In the genomic region with DNA sequence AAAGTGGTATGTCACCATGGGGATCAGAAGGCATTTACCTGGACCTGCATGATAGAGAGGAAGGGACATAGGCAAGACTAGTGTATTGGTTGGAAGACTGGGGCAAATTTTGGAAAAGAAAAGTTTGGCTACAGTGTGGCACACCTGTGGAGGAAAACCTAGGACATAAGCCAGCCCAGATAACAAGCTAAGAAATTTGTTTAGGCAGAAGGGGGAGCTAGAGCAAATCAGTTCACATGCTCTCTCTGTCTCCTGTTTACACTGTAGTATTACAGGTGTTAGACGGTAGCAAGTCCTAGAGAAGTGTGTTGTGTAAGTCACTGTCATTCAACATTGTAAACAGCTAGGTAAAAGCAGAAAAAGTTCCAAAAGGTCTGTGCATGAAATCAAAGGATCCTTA, we compare ENCODE assay signal across 1 cellular context.
TF ChIP-seq lines count a peak whose summit lies in the region.

No MANE protein-coding gene starts in this region.

TF ChIP-seq in K562, 482 proteins besides CTCF, POLR2A, EP300 and RAD21 (continued from another document and continues in another):
- TF ChIP-seq, protein P1, sequence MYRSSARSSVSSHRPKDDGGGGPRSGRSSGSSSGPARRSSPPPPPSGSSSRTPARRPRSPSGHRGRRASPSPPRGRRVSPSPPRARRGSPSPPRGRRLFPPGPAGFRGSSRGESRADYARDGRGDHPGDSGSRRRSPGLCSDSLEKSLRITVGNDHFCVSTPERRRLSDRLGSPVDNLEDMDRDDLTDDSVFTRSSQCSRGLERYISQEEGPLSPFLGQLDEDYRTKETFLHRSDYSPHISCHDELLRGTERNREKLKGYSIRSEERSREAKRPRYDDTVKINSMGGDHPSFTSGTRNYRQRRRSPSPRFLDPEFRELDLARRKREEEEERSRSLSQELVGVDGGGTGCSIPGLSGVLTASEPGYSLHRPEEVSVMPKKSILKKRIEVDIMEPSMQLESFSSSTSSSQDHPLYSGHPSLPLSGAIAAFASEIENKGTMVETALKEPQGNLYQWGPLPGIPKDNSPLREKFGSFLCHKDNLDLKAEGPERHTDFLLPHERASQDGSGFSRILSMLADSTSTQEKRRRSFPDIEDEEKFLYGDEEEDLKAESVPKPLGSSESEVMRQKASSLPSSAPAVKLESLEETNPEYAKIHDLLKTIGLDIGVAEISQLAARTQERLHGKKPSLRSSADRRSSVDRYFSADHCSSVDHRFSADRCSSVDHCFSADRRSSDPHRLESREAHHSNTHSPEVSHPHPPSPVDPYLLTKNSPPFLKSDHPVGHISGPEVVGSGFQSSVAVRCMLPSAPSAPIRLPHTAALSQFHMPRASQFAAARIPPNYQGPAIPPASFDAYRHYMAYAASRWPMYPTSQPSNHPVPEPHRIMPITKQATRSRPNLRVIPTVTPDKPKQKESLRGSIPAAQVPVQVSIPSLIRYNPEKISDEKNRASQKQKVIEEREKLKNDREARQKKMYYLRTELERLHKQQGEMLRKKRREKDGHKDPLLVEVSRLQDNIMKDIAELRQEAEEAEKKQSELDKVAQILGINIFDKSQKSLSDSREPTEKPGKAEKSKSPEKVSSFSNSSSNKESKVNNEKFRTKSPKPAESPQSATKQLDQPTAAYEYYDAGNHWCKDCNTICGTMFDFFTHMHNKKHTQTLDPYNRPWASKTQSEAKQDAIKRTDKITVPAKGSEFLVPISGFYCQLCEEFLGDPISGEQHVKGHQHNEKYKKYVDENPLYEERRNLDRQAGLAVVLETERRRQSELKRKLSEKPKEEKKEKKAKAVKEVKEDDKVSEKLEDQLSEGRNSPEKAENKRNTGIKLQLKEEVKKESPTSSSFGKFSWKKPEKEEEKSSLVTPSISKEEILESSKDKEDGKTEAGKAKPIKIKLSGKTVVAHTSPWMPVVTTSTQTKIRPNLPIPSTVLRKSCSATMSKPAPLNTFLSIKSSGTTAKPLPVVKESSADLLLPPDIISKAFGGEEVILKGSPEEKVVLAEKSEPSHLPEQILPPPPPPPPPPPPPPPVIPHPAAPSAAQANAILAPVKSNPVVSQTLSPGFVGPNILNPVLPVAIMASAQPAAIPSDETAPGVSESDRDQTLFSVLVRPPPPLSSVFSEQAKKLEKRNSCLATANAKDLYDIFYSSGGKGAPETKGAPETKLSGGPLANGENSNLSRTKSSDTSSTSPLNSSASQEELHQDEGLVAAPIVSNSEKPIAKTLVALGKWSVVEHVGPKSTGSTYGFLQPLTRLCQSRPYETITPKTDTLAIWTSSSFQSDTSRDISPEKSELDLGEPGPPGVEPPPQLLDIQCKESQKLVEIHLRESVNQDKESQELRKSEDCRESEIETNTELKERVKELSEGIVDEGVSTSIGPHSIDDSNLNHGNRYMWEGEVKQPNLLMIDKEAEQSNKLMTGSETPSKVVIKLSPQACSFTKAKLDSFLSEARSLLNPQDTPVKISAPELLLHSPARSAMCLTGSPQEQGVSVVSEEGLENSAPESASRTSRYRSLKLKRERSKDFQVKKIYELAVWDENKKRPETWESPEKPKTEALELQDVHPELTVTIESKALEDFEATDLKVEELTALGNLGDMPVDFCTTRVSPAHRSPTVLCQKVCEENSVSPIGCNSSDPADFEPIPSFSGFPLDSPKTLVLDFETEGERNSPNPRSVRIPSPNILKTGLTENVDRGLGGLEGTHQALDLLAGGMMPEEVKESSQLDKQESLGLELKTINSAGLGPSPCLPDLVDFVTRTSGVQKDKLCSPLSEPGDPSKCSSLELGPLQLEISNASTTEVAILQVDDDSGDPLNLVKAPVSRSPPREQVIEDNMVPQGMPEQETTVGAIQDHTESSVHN (IDR thresholded peaks at IDR 0.05; ENCODE audit: borderline replicate concordance in 1 of 2, low read depth in 1 of 2): no peak
- no peak for TF ChIP-seq ZNF75A (CRISPR knock-in tag; IDR thresholded peaks at IDR 0.05)
- TF ChIP-seq CHD1 (IDR thresholded peaks at IDR 0.05; ENCODE audit: low read length): no peak
- TF ChIP-seq ZNF699 (CRISPR knock-in tag; IDR thresholded peaks at IDR 0.05; ENCODE audit: insufficient replicate concordance): no peak
- no peak for TF ChIP-seq NR1H2 (CRISPR knock-in tag; IDR thresholded peaks at IDR 0.05)
- TF ChIP-seq JUNB (CRISPR knock-in tag; conservative IDR thresholded peaks at IDR 0.05): no peak
- no peak for TF ChIP-seq SAFB (IDR thresholded peaks at IDR 0.05; ENCODE audit: borderline replicate concordance, low read depth, low read length)
- no peak for TF ChIP-seq BCL6 (CRISPR knock-in tag; IDR thresholded peaks at IDR 0.05)
- peak; percentile 58 for TF ChIP-seq SMC3 (conservative IDR thresholded peaks at IDR 0.05; ENCODE audit: insufficient read depth, low read depth, low read length)
- no peak for TF ChIP-seq ARID1B (IDR thresholded peaks at IDR 0.05)
- no peak for TF ChIP-seq ZNF263 (CRISPR knock-in tag; IDR thresholded peaks at IDR 0.05; ENCODE audit: borderline replicate concordance)
- TF ChIP-seq EZH2 (IDR thresholded peaks at IDR 0.05; ENCODE audit: borderline replicate concordance, low read depth, low read length): no peak
- TF ChIP-seq MEF2D (tag; conservative IDR thresholded peaks at IDR 0.05; ENCODE audit: low read depth): no peak
- no peak for TF ChIP-seq SP2 (IDR thresholded peaks at IDR 0.05; ENCODE audit: extremely low read depth, low read depth, low read length, poor library complexity, severe bottlenecking)
- no peak for TF ChIP-seq ZNF511 (CRISPR knock-in tag; IDR thresholded peaks at IDR 0.05)
- peak in 1 of 2 experiments; percentile 61; a peak in 2 of 4 replicates for TF ChIP-seq RCOR1 (IDR thresholded peaks at IDR 0.05; ENCODE audit: borderline replicate concordance in 1 of 2, low read depth in 2 of 2, low read length in 2 of 2)
- TF ChIP-seq SIN3B (IDR thresholded peaks at IDR 0.05; ENCODE audit: low read depth): no peak
- TF ChIP-seq, protein P2, sequence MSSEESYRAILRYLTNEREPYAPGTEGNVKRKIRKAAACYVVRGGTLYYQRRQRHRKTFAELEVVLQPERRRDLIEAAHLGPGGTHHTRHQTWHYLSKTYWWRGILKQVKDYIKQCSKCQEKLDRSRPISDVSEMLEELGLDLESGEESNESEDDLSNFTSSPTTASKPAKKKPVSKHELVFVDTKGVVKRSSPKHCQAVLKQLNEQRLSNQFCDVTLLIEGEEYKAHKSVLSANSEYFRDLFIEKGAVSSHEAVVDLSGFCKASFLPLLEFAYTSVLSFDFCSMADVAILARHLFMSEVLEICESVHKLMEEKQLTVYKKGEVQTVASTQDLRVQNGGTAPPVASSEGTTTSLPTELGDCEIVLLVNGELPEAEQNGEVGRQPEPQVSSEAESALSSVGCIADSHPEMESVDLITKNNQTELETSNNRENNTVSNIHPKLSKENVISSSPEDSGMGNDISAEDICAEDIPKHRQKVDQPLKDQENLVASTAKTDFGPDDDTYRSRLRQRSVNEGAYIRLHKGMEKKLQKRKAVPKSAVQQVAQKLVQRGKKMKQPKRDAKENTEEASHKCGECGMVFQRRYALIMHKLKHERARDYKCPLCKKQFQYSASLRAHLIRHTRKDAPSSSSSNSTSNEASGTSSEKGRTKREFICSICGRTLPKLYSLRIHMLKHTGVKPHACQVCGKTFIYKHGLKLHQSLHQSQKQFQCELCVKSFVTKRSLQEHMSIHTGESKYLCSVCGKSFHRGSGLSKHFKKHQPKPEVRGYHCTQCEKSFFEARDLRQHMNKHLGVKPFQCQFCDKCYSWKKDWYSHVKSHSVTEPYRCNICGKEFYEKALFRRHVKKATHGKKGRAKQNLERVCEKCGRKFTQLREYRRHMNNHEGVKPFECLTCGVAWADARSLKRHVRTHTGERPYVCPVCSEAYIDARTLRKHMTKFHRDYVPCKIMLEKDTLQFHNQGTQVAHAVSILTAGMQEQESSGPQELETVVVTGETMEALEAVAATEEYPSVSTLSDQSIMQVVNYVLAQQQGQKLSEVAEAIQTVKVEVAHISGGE (CRISPR knock-in tag; IDR thresholded peaks at IDR 0.05): no peak
- TF ChIP-seq ZNF592 (IDR thresholded peaks at IDR 0.05): peak; percentile 63
- TF ChIP-seq, protein P3, sequence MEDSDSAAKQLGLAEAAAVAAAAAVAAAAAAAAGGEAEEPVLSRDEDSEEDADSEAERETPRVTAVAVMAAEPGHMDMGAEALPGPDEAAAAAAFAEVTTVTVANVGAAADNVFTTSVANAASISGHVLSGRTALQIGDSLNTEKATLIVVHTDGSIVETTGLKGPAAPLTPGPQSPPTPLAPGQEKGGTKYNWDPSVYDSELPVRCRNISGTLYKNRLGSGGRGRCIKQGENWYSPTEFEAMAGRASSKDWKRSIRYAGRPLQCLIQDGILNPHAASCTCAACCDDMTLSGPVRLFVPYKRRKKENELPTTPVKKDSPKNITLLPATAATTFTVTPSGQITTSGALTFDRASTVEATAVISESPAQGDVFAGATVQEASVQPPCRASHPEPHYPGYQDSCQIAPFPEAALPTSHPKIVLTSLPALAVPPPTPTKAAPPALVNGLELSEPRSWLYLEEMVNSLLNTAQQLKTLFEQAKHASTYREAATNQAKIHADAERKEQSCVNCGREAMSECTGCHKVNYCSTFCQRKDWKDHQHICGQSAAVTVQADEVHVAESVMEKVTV (CRISPR knock-in tag; IDR thresholded peaks at IDR 0.05): no peak; the same call in 1 of the 2 replicates
- no peak for TF ChIP-seq BRF1 (IDR thresholded peaks at IDR 0.05; ENCODE audit: borderline replicate concordance, extremely low read depth, insufficient read length)
- peak; percentile 62; the same call in 1 of the 2 replicates for TF ChIP-seq CC2D1A (IDR thresholded peaks at IDR 0.05)
- TF ChIP-seq RBM17 (IDR thresholded peaks at IDR 0.05; ENCODE audit: borderline replicate concordance, low read depth, low read length): no peak
- TF ChIP-seq, protein P4, sequence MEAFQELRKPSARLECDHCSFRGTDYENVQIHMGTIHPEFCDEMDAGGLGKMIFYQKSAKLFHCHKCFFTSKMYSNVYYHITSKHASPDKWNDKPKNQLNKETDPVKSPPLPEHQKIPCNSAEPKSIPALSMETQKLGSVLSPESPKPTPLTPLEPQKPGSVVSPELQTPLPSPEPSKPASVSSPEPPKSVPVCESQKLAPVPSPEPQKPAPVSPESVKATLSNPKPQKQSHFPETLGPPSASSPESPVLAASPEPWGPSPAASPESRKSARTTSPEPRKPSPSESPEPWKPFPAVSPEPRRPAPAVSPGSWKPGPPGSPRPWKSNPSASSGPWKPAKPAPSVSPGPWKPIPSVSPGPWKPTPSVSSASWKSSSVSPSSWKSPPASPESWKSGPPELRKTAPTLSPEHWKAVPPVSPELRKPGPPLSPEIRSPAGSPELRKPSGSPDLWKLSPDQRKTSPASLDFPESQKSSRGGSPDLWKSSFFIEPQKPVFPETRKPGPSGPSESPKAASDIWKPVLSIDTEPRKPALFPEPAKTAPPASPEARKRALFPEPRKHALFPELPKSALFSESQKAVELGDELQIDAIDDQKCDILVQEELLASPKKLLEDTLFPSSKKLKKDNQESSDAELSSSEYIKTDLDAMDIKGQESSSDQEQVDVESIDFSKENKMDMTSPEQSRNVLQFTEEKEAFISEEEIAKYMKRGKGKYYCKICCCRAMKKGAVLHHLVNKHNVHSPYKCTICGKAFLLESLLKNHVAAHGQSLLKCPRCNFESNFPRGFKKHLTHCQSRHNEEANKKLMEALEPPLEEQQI (IDR thresholded peaks at IDR 0.05): 0 out of 2 replicates have a peak, but pooled peaks have one; percentile 29
- TF ChIP-seq ZNF175 (CRISPR knock-in tag; IDR thresholded peaks at IDR 0.05; ENCODE audit: low read depth): no peak
- TF ChIP-seq KDM4B (IDR thresholded peaks at IDR 0.05; ENCODE audit: borderline replicate concordance in 2 of 2, low read depth in 1 of 2): no peak
- TF ChIP-seq, protein P5, sequence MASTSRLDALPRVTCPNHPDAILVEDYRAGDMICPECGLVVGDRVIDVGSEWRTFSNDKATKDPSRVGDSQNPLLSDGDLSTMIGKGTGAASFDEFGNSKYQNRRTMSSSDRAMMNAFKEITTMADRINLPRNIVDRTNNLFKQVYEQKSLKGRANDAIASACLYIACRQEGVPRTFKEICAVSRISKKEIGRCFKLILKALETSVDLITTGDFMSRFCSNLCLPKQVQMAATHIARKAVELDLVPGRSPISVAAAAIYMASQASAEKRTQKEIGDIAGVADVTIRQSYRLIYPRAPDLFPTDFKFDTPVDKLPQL (IDR thresholded peaks at IDR 0.05; ENCODE audit: extremely low read depth, insufficient read length): no peak
- no peak for TF ChIP-seq U2AF1 (optimal IDR thresholded peaks at IDR 0.05; ENCODE audit: low read depth, low read length)
- no peak for TF ChIP-seq HOXB6 (CRISPR knock-in tag; IDR thresholded peaks at IDR 0.05; ENCODE audit: borderline replicate concordance)
